6 cellular contexts compared by ENCODE assay signal in genomic region chrX:45073011-45073410, GRCh38.
DNase-seq lines count a peak whose midpoint lies in the region; ATAC-seq, FAIRE-seq and TF ChIP-seq lines count a peak whose summit lies in the region.
"Not testable (repeated sequence)": the region's sequence is repeated elsewhere in the genome, so short reads cannot be mapped to it uniquely, and the experiment has no call there.

No MANE protein-coding gene starts in this region.

- not testable (repeated sequence) for H3K27ac ChIP-seq in astrocyte (ENCODE audit: low read depth, low read length)

- POLR2A ChIA-PET in activated CD4-positive, alpha-beta memory T cell treated with anti-CD3 and anti-CD28 coated beads, Interleukin-2, amount 10 ng/mL, durations not matched to agents 7 days and 5 days (lab: Charles Lee) = not testable (repeated sequence)

- FAIRE-seq in astrocyte (lab: Jason Lieb, UNC) = peak; percentile 20

- not testable (repeated sequence) for H3K9me3 ChIP-seq in astrocyte (ENCODE audit: insufficient read depth, low read depth, low read length)

- TF ChIP-seq CTCF in astrocyte (IDR thresholded peaks at IDR 0.05; ENCODE audit: insufficient read depth, low read depth, low read length) = not testable (repeated sequence)

- H3K4me2 ChIP-seq in astrocyte (ENCODE audit: low read length) = not testable (repeated sequence)

- ATAC-seq in activated CD8-positive, alpha-beta memory T cell treated with anti-CD3 and anti-CD28 coated beads, Interleukin-2, amount 10 ng/mL, durations not matched to agents 7 days and 5 days = not testable (repeated sequence)

- H3K4me3 ChIP-seq in astrocyte (ENCODE audit: insufficient read depth, low read depth, low read length) = not testable (repeated sequence)

- not testable (repeated sequence) for DNase-seq in activated CD4-positive, alpha-beta memory T cell treated with anti-CD3 and anti-CD28 coated beads, Interleukin-2, amount 10 ng/mL, durations not matched to agents 7 days and 5 days; activated CD8-positive, alpha-beta memory T cell treated with anti-CD3 and anti-CD28 coated beads, Interleukin-2, amount 10 ng/mL, durations not matched to agents 7 days and 5 days; astrocyte (ENCODE audit: low read depth); immature natural killer cell

- H3K79me2 ChIP-seq in astrocyte (ENCODE audit: insufficient read depth, low read length) = not testable (repeated sequence)

- not testable (repeated sequence) for H3K9ac ChIP-seq in astrocyte (ENCODE audit: low read length)

- not testable (repeated sequence) for H3K27me3 Mint-ChIP-seq in IgD-negative memory B cell; activated CD4-positive, alpha-beta memory T cell treated with anti-CD3 and anti-CD28 coated beads, Interleukin-2, amount 10 ng/mL, durations not matched to agents 7 days and 5 days; activated CD8-positive, alpha-beta memory T cell treated with anti-CD3 and anti-CD28 coated beads, Interleukin-2, amount 10 ng/mL, durations not matched to agents 7 days and 5 days; activated naive CD4-positive, alpha-beta T cell treated with anti-CD3 and anti-CD28 coated beads, Interleukin-2, amount 50 U/mL, for 24 hours; astrocyte (ENCODE audit: low read depth, unreplicated experiment); immature natural killer cell (ENCODE audit: low read depth in 3 of 3)

- H3K27ac Mint-ChIP-seq in IgD-negative memory B cell (peak overlapping the region in 1 of 3 donors; percentile 23), immature natural killer cell (peak overlapping the region in 5 of 6 donors; percentile 22 to 72 (median 43))
- H3K27ac Mint-ChIP-seq in activated CD4-positive, alpha-beta memory T cell treated with anti-CD3 and anti-CD28 coated beads, Interleukin-2, amount 10 ng/mL, durations not matched to agents 7 days and 5 days = peak overlapping the region; percentile 31
- H3K27ac Mint-ChIP-seq in activated CD8-positive, alpha-beta memory T cell treated with anti-CD3 and anti-CD28 coated beads, Interleukin-2, amount 10 ng/mL, durations not matched to agents 7 days and 5 days = peak overlapping the region; percentile 28
- H3K27ac Mint-ChIP-seq in activated naive CD4-positive, alpha-beta T cell treated with anti-CD3 and anti-CD28 coated beads, Interleukin-2, amount 50 U/mL, for 24 hours = peak overlapping the region; percentile 59
- H3K27ac Mint-ChIP-seq in astrocyte (ENCODE audit: unreplicated experiment) = not testable (repeated sequence)

- peaks cover 17% of the 10 kb centered on the region for H4K20me1 ChIP-seq in astrocyte (ENCODE audit: insufficient read depth, low read length)

- not testable (repeated sequence) for H2AFZ ChIP-seq in astrocyte (ENCODE audit: low read depth, low read length)

- CTCF ChIA-PET in activated CD4-positive, alpha-beta memory T cell treated with anti-CD3 and anti-CD28 coated beads, Interleukin-2, amount 10 ng/mL, durations not matched to agents 7 days and 5 days (lab: Charles Lee); activated CD8-positive, alpha-beta memory T cell treated with anti-CD3 and anti-CD28 coated beads, Interleukin-2, amount 10 ng/mL, durations not matched to agents 7 days and 5 days (lab: Charles Lee): not testable (repeated sequence)

- peaks cover 46 to 58% (median 48%) of the 10 kb centered on the region in 3 donors for H3K4me1 Mint-ChIP-seq in IgD-negative memory B cell
- H3K4me1 Mint-ChIP-seq in activated CD4-positive, alpha-beta memory T cell treated with anti-CD3 and anti-CD28 coated beads, Interleukin-2, amount 10 ng/mL, durations not matched to agents 7 days and 5 days = peaks cover 59% of the 10 kb centered on the region
- peaks cover 56% of the 10 kb centered on the region for H3K4me1 Mint-ChIP-seq in activated CD8-positive, alpha-beta memory T cell treated with anti-CD3 and anti-CD28 coated beads, Interleukin-2, amount 10 ng/mL, durations not matched to agents 7 days and 5 days
- H3K4me1 Mint-ChIP-seq in activated naive CD4-positive, alpha-beta T cell treated with anti-CD3 and anti-CD28 coated beads, Interleukin-2, amount 50 U/mL, for 24 hours = peaks cover 59% of the 10 kb centered on the region
- peaks cover 14% of the 10 kb centered on the region for H3K4me1 Mint-ChIP-seq in astrocyte (ENCODE audit: low read depth, unreplicated experiment)
- peaks cover 59 to 89% of the 10 kb centered on the region in 2 donors for H3K4me1 Mint-ChIP-seq in immature natural killer cell

- peak overlapping the region in 3 of 4 donors; percentile 30 to 77 (median 63) for H3K4me3 Mint-ChIP-seq in IgD-negative memory B cell
- H3K4me3 Mint-ChIP-seq in activated CD4-positive, alpha-beta memory T cell treated with anti-CD3 and anti-CD28 coated beads, Interleukin-2, amount 10 ng/mL, durations not matched to agents 7 days and 5 days; activated CD8-positive, alpha-beta memory T cell treated with anti-CD3 and anti-CD28 coated beads, Interleukin-2, amount 10 ng/mL, durations not matched to agents 7 days and 5 days; activated naive CD4-positive, alpha-beta T cell treated with anti-CD3 and anti-CD28 coated beads, Interleukin-2, amount 50 U/mL, for 24 hours; astrocyte (ENCODE audit: unreplicated experiment); immature natural killer cell: not testable (repeated sequence)

- H3K27me3 ChIP-seq in astrocyte (ENCODE audit: insufficient read depth, low read length) = not testable (repeated sequence)

- H3K36me3 ChIP-seq in astrocyte (ENCODE audit: insufficient read depth, low read length) = not testable (repeated sequence)

- not testable (repeated sequence) for H3K9me3 Mint-ChIP-seq in IgD-negative memory B cell; activated CD4-positive, alpha-beta memory T cell treated with anti-CD3 and anti-CD28 coated beads, Interleukin-2, amount 10 ng/mL, durations not matched to agents 7 days and 5 days; activated CD8-positive, alpha-beta memory T cell treated with anti-CD3 and anti-CD28 coated beads, Interleukin-2, amount 10 ng/mL, durations not matched to agents 7 days and 5 days (ENCODE audit: low read depth); activated naive CD4-positive, alpha-beta T cell treated with anti-CD3 and anti-CD28 coated beads, Interleukin-2, amount 50 U/mL, for 24 hours; astrocyte (ENCODE audit: unreplicated experiment); immature natural killer cell

- not testable (repeated sequence) for H3K36me3 Mint-ChIP-seq in IgD-negative memory B cell; activated naive CD4-positive, alpha-beta T cell treated with anti-CD3 and anti-CD28 coated beads, Interleukin-2, amount 50 U/mL, for 24 hours; astrocyte (ENCODE audit: low read depth, unreplicated experiment)
- H3K36me3 Mint-ChIP-seq in activated CD4-positive, alpha-beta memory T cell treated with anti-CD3 and anti-CD28 coated beads, Interleukin-2, amount 10 ng/mL, durations not matched to agents 7 days and 5 days (ENCODE audit: low read depth) = peaks cover 29% of the 10 kb centered on the region
- H3K36me3 Mint-ChIP-seq in activated CD8-positive, alpha-beta memory T cell treated with anti-CD3 and anti-CD28 coated beads, Interleukin-2, amount 10 ng/mL, durations not matched to agents 7 days and 5 days = peaks cover 26% of the 10 kb centered on the region
- H3K36me3 Mint-ChIP-seq in immature natural killer cell = peaks cover 0 to 15% (median 7%) of the 10 kb centered on the region in 3 donors

- H3K4me1 ChIP-seq in astrocyte (ENCODE audit: insufficient read depth, low read length) = not testable (repeated sequence)
